Comparison of ENCODE assay signal across 9 cellular contexts in the genomic region with DNA sequence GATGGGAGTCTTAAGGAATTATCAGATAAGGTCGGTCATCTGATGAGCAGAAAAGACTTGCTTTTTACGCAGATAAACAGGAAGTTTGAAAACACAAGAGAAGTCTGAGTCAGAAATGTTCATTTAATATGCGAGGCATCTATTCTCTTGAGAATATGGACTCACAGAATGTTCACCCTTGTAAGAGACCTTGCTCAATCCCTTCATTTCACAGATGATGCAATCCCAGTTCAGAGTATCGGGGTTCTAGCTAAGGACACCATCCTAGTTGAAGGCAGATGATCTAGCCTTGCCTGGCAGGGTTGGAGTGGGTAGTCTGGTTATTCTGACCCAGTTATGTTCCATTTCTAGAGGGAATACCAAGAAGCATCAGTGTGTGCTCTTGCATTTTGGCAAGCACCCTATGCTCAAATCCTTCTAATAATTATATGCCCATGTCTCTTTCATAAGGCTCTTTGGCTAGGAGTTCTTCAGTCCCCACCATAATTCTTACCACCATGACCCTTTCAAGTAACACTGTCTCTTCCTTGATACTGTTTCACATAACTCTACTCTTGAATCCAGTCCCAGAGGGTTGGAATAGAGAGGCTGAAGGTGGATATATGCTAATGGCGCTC. TPM values are rescaled to one million over a fixed set of nuclear protein-coding genes. Genes with fewer than 3 reads are reported as not detected.
DNase-seq lines count a peak whose midpoint lies in the region; ATAC-seq and TF ChIP-seq lines count a peak whose summit lies in the region.
"Had no signal": no experiment of that assay in that cellular context is flagged by ENCODE, and none has a peak within 500 bp of the region (broad histone marks: within the 10 kb centered on the region; RNA-seq: fewer than 3 reads in every experiment).

No MANE protein-coding gene starts in this region.

- H3K9me3 Mint-ChIP-seq in HFFc6: no peaks in the 10 kb centered on the region
- no peaks in the 10 kb centered on the region for H3K9me3 Mint-ChIP-seq in activated T-helper 17 cell treated with anti-CD3 and anti-CD28 coated beads, Interleukin-2, amount 50 U/mL, for 72 hours
- H3K9me3 Mint-ChIP-seq in glutamatergic neuron (ENCODE audit: unreplicated experiment): no peaks in the 10 kb centered on the region
- H3K9me3 Mint-ChIP-seq in stimulated activated memory B cell treated with anti-CD40 and anti-IgM and Interleukin-4, amounts not matched to agents 10 μg/mL and 1 μg/mL and 100 μg/mL, for 72 hours: no peaks in the 10 kb centered on the region

- peak overlapping the region; percentile 78 for H3K27ac Mint-ChIP-seq in HFFc6
- peak overlapping the region; percentile 92 for H3K27ac Mint-ChIP-seq in activated T-helper 17 cell treated with anti-CD3 and anti-CD28 coated beads, Interleukin-2, amount 50 U/mL, for 72 hours
- H3K27ac Mint-ChIP-seq in glutamatergic neuron (ENCODE audit: unreplicated experiment): peak overlapping the region; percentile 18
- peak overlapping the region; percentile 79 for H3K27ac Mint-ChIP-seq in stimulated activated memory B cell treated with anti-CD40 and anti-IgM and Interleukin-4, amounts not matched to agents 10 μg/mL and 1 μg/mL and 100 μg/mL, for 72 hours

- TF ChIP-seq CTCF in HFFc6 (IDR thresholded peaks at IDR 0.05): no peak
- TF ChIP-seq CTCF in glutamatergic neuron (IDR thresholded peaks at IDR 0.05; ENCODE audit: partially characterized antibody, unreplicated experiment): no peak

- H3K36me3 Mint-ChIP-seq in HFFc6 (ENCODE audit: low read depth): peaks cover 10% of the 10 kb centered on the region; the same call in 1 of the 2 replicates
- H3K36me3 Mint-ChIP-seq in activated T-helper 17 cell treated with anti-CD3 and anti-CD28 coated beads, Interleukin-2, amount 50 U/mL, for 72 hours (ENCODE audit: low read depth): no peaks in the 10 kb centered on the region
- H3K36me3 Mint-ChIP-seq in glutamatergic neuron (ENCODE audit: unreplicated experiment): no peaks in the 10 kb centered on the region
- H3K36me3 Mint-ChIP-seq in stimulated activated memory B cell treated with anti-CD40 and anti-IgM and Interleukin-4, amounts not matched to agents 10 μg/mL and 1 μg/mL and 100 μg/mL, for 72 hours: peaks cover 6% of the 10 kb centered on the region

- ATAC-seq in activated T-helper 17 cell treated with anti-CD3 and anti-CD28 coated beads, Interleukin-2, amount 50 U/mL, for 72 hours (replicated peaks): peak; percentile 47
- ATAC-seq in stimulated activated memory B cell treated with anti-CD40 and anti-IgM and Interleukin-4, amounts not matched to agents 10 μg/mL and 1 μg/mL and 100 μg/mL, for 72 hours: no peak
- no peak for ATAC-seq in HG03135 (IDR thresholded peaks at IDR 0.05; ENCODE audit: unreplicated experiment)
- ATAC-seq in left lobe of liver: no peak
- no peak for ATAC-seq in HG03565 (IDR thresholded peaks at IDR 0.05; ENCODE audit: unreplicated experiment)
- ATAC-seq: Panc1 had no signal

- H3K4me1 Mint-ChIP-seq in HFFc6 (ENCODE audit: low read depth) (peaks cover 85% of the 10 kb centered on the region), glutamatergic neuron (ENCODE audit: low read depth, unreplicated experiment) (peaks cover 61% of the 10 kb centered on the region)
- peaks cover 51% of the 10 kb centered on the region for H3K4me1 Mint-ChIP-seq in activated T-helper 17 cell treated with anti-CD3 and anti-CD28 coated beads, Interleukin-2, amount 50 U/mL, for 72 hours
- H3K4me1 Mint-ChIP-seq in stimulated activated memory B cell treated with anti-CD40 and anti-IgM and Interleukin-4, amounts not matched to agents 10 μg/mL and 1 μg/mL and 100 μg/mL, for 72 hours: peaks cover 77% of the 10 kb centered on the region

- H3K27me3 Mint-ChIP-seq in HFFc6 (ENCODE audit: insufficient read depth): no peaks in the 10 kb centered on the region
- H3K27me3 Mint-ChIP-seq in activated T-helper 17 cell treated with anti-CD3 and anti-CD28 coated beads, Interleukin-2, amount 50 U/mL, for 72 hours: no peaks in the 10 kb centered on the region
- peaks cover 6% of the 10 kb centered on the region for H3K27me3 Mint-ChIP-seq in glutamatergic neuron (ENCODE audit: unreplicated experiment)
- H3K27me3 Mint-ChIP-seq in stimulated activated memory B cell treated with anti-CD40 and anti-IgM and Interleukin-4, amounts not matched to agents 10 μg/mL and 1 μg/mL and 100 μg/mL, for 72 hours: no peaks in the 10 kb centered on the region

- DNase-seq in HFFc6: peak; percentile 58
- DNase-seq in glutamatergic neuron: no peak
- DNase-seq in left lobe of liver (ENCODE audit: low spot score): no peak
- DNase-seq in SK-N-DZ (ENCODE audit: low spot score): no peak

- no peak overlapping the region for H3K4me3 Mint-ChIP-seq in HFFc6
- peak overlapping the region; percentile 74 for H3K4me3 Mint-ChIP-seq in activated T-helper 17 cell treated with anti-CD3 and anti-CD28 coated beads, Interleukin-2, amount 50 U/mL, for 72 hours
- H3K4me3 Mint-ChIP-seq in glutamatergic neuron (ENCODE audit: unreplicated experiment): no peak overlapping the region
- H3K4me3 Mint-ChIP-seq in stimulated activated memory B cell treated with anti-CD40 and anti-IgM and Interleukin-4, amounts not matched to agents 10 μg/mL and 1 μg/mL and 100 μg/mL, for 72 hours: peak overlapping the region; percentile 5

RNA-seq across cellular contexts. Expression of a gene that starts 42.5 kb away (rescaled TPM):
- total RNA-seq in HFFc6 (2021; fragmentation: NEBNext Ultra II Directional; extraction: Animal tissue kit (Norgen Biotek cat#: 25700)): 1 to 10 TPM; 2.9 to 8.8 (median 4.6) TPM
- 10 to 100 TPM; 11.6 to 20.0 TPM for total RNA-seq in activated T-helper 17 cell treated with anti-CD3 and anti-CD28 coated beads, Interleukin-2, amount 50 U/mL, for 72 hours
- total RNA-seq in glutamatergic neuron (ENCODE audit: unreplicated experiment) (20.8 TPM), left lobe of liver (18.9 TPM)
- 5.8 and 6.0 TPM in 2 replicates for polyA plus RNA-seq in SK-N-DZ (2014; cell fraction: cytosol; rRNA removed)
- polyA plus RNA-seq in SK-N-DZ (2014; cell fraction: nucleus; rRNA removed): 5.7 and 7.3 TPM in 2 replicates

Comparison
In these comparisons a context has a peak if more than half of its experiments do, and no peak if none do; other contexts are left out.
1. H3K27ac Mint-ChIP-seq: peak in every context shown above with its lines; median percentile 92 in activated T-helper 17 cell treated with anti-CD3 and anti-CD28 coated beads, Interleukin-2, amount 50 U/mL, for 72 hours; 79 in stimulated activated memory B cell treated with anti-CD40 and anti-IgM and Interleukin-4, amounts not matched to agents 10 μg/mL and 1 μg/mL and 100 μg/mL, for 72 hours; 78 in HFFc6; 18 in glutamatergic neuron.
2. H3K4me3 Mint-ChIP-seq: peak in activated T-helper 17 cell treated with anti-CD3 and anti-CD28 coated beads, Interleukin-2, amount 50 U/mL, for 72 hours (single experiment) and stimulated activated memory B cell treated with anti-CD40 and anti-IgM and Interleukin-4, amounts not matched to agents 10 μg/mL and 1 μg/mL and 100 μg/mL, for 72 hours (single experiment); none in HFFc6 (single experiment) and glutamatergic neuron (single experiment).